29 cellular contexts compared by ENCODE assay signal in the genomic region with DNA sequence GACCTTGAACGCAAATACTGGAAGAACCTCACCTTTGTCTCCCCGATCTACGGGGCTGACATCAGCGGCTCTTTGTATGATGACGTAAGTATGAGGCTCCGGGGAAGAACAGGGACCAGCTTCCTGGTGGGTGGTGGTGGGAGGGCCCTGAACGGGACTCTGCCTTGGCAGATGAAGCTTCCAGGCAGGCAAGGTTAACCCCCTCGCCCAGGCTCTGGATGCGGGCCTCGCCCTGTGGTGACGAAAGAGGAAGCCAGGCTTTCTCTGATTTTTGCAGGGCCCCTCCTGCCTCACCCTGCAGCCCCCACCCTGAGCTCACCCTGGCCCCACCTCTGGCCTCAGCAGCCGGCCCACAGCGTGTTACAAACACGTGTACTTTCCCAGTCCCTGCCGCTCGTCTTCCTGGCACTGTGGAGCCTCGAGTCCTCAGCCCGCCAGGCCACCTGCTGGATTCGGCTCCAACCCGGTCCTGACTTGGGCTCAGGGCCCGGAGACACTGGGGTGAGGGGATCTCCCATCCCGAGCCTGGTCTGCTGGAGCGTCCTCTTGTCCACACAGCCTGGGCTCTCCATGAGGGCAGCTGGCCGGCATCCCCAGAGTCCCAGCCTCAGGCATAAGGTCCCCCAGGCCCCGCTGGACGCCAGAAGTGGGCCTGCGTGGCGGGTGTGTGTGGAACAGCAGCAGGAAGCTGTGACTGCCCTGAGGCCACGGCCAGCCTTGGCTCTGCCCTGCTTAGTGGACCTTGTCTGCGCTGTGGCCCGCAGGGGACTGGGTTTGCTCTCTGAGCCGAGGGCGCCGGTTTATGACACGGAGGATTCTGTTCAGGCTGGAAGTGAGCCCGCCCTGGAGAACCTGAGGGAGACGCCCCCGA.
A peak's percentile ranks its signal among the peaks of the same experiment; 100 is the strongest.
DNase-seq lines count a peak whose midpoint lies in the region; ATAC-seq, FAIRE-seq and TF ChIP-seq lines count a peak whose summit lies in the region.
"Had no signal": no experiment of that assay in that cellular context is flagged by ENCODE, and none has a peak within 500 bp of the region (broad histone marks: within the 10 kb centered on the region; RNA-seq: fewer than 3 reads in every experiment).

No MANE protein-coding gene starts in this region.

- H3K9me1 ChIP-seq in K562 (ENCODE audit: control insufficient read depth, insufficient read depth, low read length) = no peaks in the 10 kb centered on the region

- in situ Hi-C loops in K562 (cut with MboI) = no loop called here

- no peak overlapping the region for H3K4me3 Mint-ChIP-seq in MCF 10A (ENCODE audit: unreplicated experiment)
- H3K4me3 Mint-ChIP-seq: activated CD8-positive, alpha-beta T cell treated with anti-CD3 and anti-CD28 coated beads for 36 hours; activated T-cell treated with anti-CD3 and anti-CD28 coated beads, Interleukin-2, amount 50 U/mL, for 4 hours; dendritic cell treated with granulocyte-macrophage colony-stimulating factor and Interleukin-4, amounts not matched to agents 40 ng/mL and 50 ng/mL, for 4 days had no signal

- H4K20me1 ChIP-seq in K562 (replicated peaks; ENCODE audit: control insufficient read depth, insufficient read depth, low read length) = peaks cover 4% of the 10 kb centered on the region

- no peak overlapping the region for H3K27ac Mint-ChIP-seq in MCF 10A (ENCODE audit: low read depth, unreplicated experiment)
- H3K27ac Mint-ChIP-seq: activated CD8-positive, alpha-beta T cell treated with anti-CD3 and anti-CD28 coated beads for 36 hours; dendritic cell treated with granulocyte-macrophage colony-stimulating factor and Interleukin-4, amounts not matched to agents 40 ng/mL and 50 ng/mL, for 4 days had no signal

- H3K4me3 ChIP-seq in breast epithelium (no peak overlapping the region), K562 (no peak overlapping the region), kidney (ENCODE audit: low read length in 2 of 2) (no peak overlapping the region), esophagus muscularis mucosa (no peak overlapping the region)
- H3K4me3 ChIP-seq: hepatocyte, MG63, tibial nerve had no signal

- intact Hi-C loops in breast epithelium (cut with DNase I; ENCODE audit: low total_unique reads) (no loop called here), MCF 10A (cut with micrococcal nuclease) (no loop called here), K562 (cut with micrococcal nuclease) (no loop called here), kidney (cut with DNase I) (no loop called here), esophagus muscularis mucosa (cut with DNase I) (no loop called here)

- peaks cover 6% of the 10 kb centered on the region for H3K4me1 Mint-ChIP-seq in MCF 10A (ENCODE audit: insufficient read depth, unreplicated experiment)

- H3K27me3 Mint-ChIP-seq in MCF 10A (ENCODE audit: insufficient read depth, unreplicated experiment) = no peaks in the 10 kb centered on the region
- H3K27me3 Mint-ChIP-seq: activated CD8-positive, alpha-beta T cell treated with anti-CD3 and anti-CD28 coated beads for 36 hours; dendritic cell treated with granulocyte-macrophage colony-stimulating factor and Interleukin-4, amounts not matched to agents 40 ng/mL and 50 ng/mL, for 4 days; IgD-negative memory B cell had no signal

- TF ChIP-seq RAD21 in K562 (CRISPR knock-in tag; conservative IDR thresholded peaks at IDR 0.05 in 1 of 2, IDR thresholded peaks at IDR 0.05 in 1 of 2) = no peak

- H3K4me1 ChIP-seq in breast epithelium = peaks cover 6 to 20% of the 10 kb centered on the region in 2 donors
- H3K4me1 ChIP-seq in K562 (replicated peaks in 1 of 2; ENCODE audit: control insufficient read depth in 2 of 2, insufficient read depth in 2 of 2, low read length in 2 of 2) = peaks cover 0 to 34% of the 10 kb centered on the region in 2 experiments; a peak in 2 of 5 replicates
- peaks cover 0 to 5% of the 10 kb centered on the region in 2 donors for H3K4me1 ChIP-seq in kidney (ENCODE audit: control insufficient read depth in 1 of 2, insufficient read depth in 1 of 2, low read depth in 1 of 2, low read length in 2 of 2)
- H3K4me1 ChIP-seq in esophagus muscularis mucosa = peaks cover 28 to 37% (median 30%) of the 10 kb centered on the region in 4 donors

- CTCF ChIA-PET in MCF 10A (lab: Yijun Ruan, JAX) (interaction anchor here (0.6 to 1.7 kb wide), 2 partner anchors 10 to 21 kb away, joined by 3 to 8 read pairs; no protein-coding TSS in a partner anchor), K562 (lab: Yijun Ruan, JAX; ENCODE audit: low intra/inter-chr PET ratio) (no interaction called here)

- peaks cover 47% of the 10 kb centered on the region for H3K36me3 Mint-ChIP-seq in MCF 10A (ENCODE audit: insufficient read depth, unreplicated experiment)

- no peaks in the 10 kb centered on the region; the same call in 1 of the 3 replicates for H3K79me2 ChIP-seq in K562 (ENCODE audit: control insufficient read depth, insufficient read depth, low read length)

- H3K9me3 ChIP-seq in breast epithelium (no peaks in the 10 kb centered on the region), K562 (replicated peaks; ENCODE audit: control insufficient read depth, insufficient read depth, low read depth, low read length) (no peaks in the 10 kb centered on the region), kidney (ENCODE audit: control insufficient read depth in 1 of 2, low read length in 2 of 2) (no peaks in the 10 kb centered on the region), esophagus muscularis mucosa (no peaks in the 10 kb centered on the region)
- H3K9me3 ChIP-seq: Caco-2, MG63, tibial nerve had no signal

- POLR2A ChIA-PET in MCF 10A (lab: Yijun Ruan, JAX) (no interaction called here), K562 (lab: Yijun Ruan, JAX) (interaction anchor here (0.6 kb wide), 2 partner anchors 969 to 1158 kb away, joined by 3 read pairs; no protein-coding TSS in a partner anchor)

- ATAC-seq in K562 = no peak
- ATAC-seq in HG02852 (IDR thresholded peaks at IDR 0.05; ENCODE audit: unreplicated experiment) = no peak
- ATAC-seq: activated CD8-positive, alpha-beta T cell treated with anti-CD3 and anti-CD28 coated beads for 36 hours; activated T-cell treated with anti-CD3 and anti-CD28 coated beads, Interleukin-2, amount 50 U/mL, for 4 hours had no signal

- TF ChIP-seq EP300 in K562 (IDR thresholded peaks at IDR 0.05; ENCODE audit: low read length) = no peak
- no peak for TF ChIP-seq EP300 in esophagus muscularis mucosa (IDR thresholded peaks at IDR 0.05)

- TF ChIP-seq POLR2A in breast epithelium (IDR thresholded peaks at IDR 0.05) (no peak), K562 (conservative IDR thresholded peaks at IDR 0.05) (no peak), esophagus muscularis mucosa (IDR thresholded peaks at IDR 0.05; ENCODE audit: low read depth) (no peak)

- H3K27me3 ChIP-seq in breast epithelium (no peaks in the 10 kb centered on the region), K562 (ENCODE audit: control insufficient read depth in 2 of 2, insufficient read depth in 2 of 2, low read length in 2 of 2) (no peaks in the 10 kb centered on the region), esophagus muscularis mucosa (no peaks in the 10 kb centered on the region)
- H3K27me3 ChIP-seq: hepatocyte, MG63, tibial nerve had no signal

- H3K27ac ChIP-seq in breast epithelium (peak overlapping the region; percentile 17 to 51), K562 (ENCODE audit: extremely low read depth, low read depth, low read length) (no peak overlapping the region), kidney (ENCODE audit: low read depth in 2 of 2, low read length in 2 of 2) (no peak overlapping the region), esophagus muscularis mucosa (replicated peaks in 1 of 4) (peak overlapping the region in 1 of 4 donors; percentile 40)
- H3K27ac ChIP-seq: hepatocyte, tibial nerve had no signal

- DNase-seq in breast epithelium (ENCODE audit: low spot score in 2 of 2) = no peak
- DNase-seq in MCF 10A (ENCODE audit: unreplicated experiment) = no peak
- DNase-seq in K562 (ENCODE audit: extremely low read depth in 1 of 4, low spot score in 3 of 4) = no peak
- DNase-seq in kidney = peak; percentile 85
- DNase-seq in esophagus muscularis mucosa (ENCODE audit: extremely low spot score) = no peak
- DNase-seq in NCI-H748 (lab: John Stamatoyannopoulos, UW; ENCODE audit: unreplicated experiment) = no peak
- DNase-seq in HT-29 (ENCODE audit: low spot score) = no peak
- DNase-seq: activated CD8-positive, alpha-beta T cell treated with anti-CD3 and anti-CD28 coated beads for 36 hours; activated naive CD4-positive, alpha-beta T cell treated with Interleukin-2 at 50 U/mL for 16 hours; activated T-cell treated with anti-CD3 and anti-CD28 coated beads, Interleukin-2, amount 50 U/mL, for 4 hours; Caco-2; DND-41; foreskin fibroblast; MG63; NCI-H1694 treated with DMSO at 0.1 percent for 48 hours; NCI-H2227 treated with DMSO at 0.1 percent for 48 hours; NCI-H774; stimulated activated CD4-positive, alpha-beta T cell treated with anti-CD3 and anti-CD28 coated beads, Interleukin-2, amount 100 ng/mL, for 48 hours; stimulated activated naive CD4-positive, alpha-beta T cell treated with Interleukin-2 at 50 U/mL for 16 hours; SW 1271 had no signal

- H3K9me3 Mint-ChIP-seq in MCF 10A (ENCODE audit: unreplicated experiment) = no peaks in the 10 kb centered on the region
- H3K9me3 Mint-ChIP-seq: activated CD8-positive, alpha-beta T cell treated with anti-CD3 and anti-CD28 coated beads for 36 hours; activated T-cell treated with anti-CD3 and anti-CD28 coated beads, Interleukin-2, amount 50 U/mL, for 4 hours; dendritic cell treated with granulocyte-macrophage colony-stimulating factor and Interleukin-4, amounts not matched to agents 40 ng/mL and 50 ng/mL, for 4 days; IgD-negative memory B cell had no signal

- H2AFZ ChIP-seq in K562 (ENCODE audit: low read depth, low read length) = no peak overlapping the region
- H2AFZ ChIP-seq: hepatocyte had no signal

- TF ChIP-seq CTCF in breast epithelium (IDR thresholded peaks at IDR 0.05) (no peak), MCF 10A (IDR thresholded peaks at IDR 0.05; ENCODE audit: unreplicated experiment) (no peak), K562 (IDR thresholded peaks at IDR 0.05 in 2 of 3, conservative IDR thresholded peaks at IDR 0.05 in 1 of 3; ENCODE audit: insufficient read depth in 2 of 3, low read depth in 1 of 3, low read length in 3 of 3) (no peak), kidney (IDR thresholded peaks at IDR 0.05; ENCODE audit: borderline replicate concordance, extremely low read depth, insufficient read depth) (no peak), esophagus muscularis mucosa (IDR thresholded peaks at IDR 0.05) (no peak)

- FAIRE-seq in K562 (lab: Jason Lieb, UNC) = no peak
- FAIRE-seq in kidney (lab: Jason Lieb, UNC) = no peak
- FAIRE-seq: endothelial cell of umbilical vein, GM12891, GM19239, islet of Langerhans had no signal

- H3K36me3 ChIP-seq in breast epithelium (no peaks in the 10 kb centered on the region), K562 (ENCODE audit: control insufficient read depth, insufficient read depth, low read length) (peaks cover 36% of the 10 kb centered on the region; the same call in 2 of the 3 replicates), kidney (ENCODE audit: control insufficient read depth in 1 of 2, insufficient read depth in 2 of 2, low read length in 2 of 2) (peaks cover 5 to 12% of the 10 kb centered on the region in 2 donors), esophagus muscularis mucosa (peaks cover 15 to 57% (median 55%) of the 10 kb centered on the region in 4 donors)
- H3K36me3 ChIP-seq: MG63 had no signal

- H3K9ac ChIP-seq in K562 (ENCODE audit: insufficient read depth in 1 of 2, low read depth in 2 of 2, low read length in 2 of 2) = no peak overlapping the region; a peak in 1 of 4 replicates
- H3K9ac ChIP-seq in kidney (ENCODE audit: low read length in 2 of 2) = no peak overlapping the region

- BruUV-seq in MCF 10A (replicated peaks; lab: Mats Ljungman, UMichigan) = no TSS peak
- no TSS peak for BruUV-seq in K562 (replicated peaks; lab: Mats Ljungman, UMichigan)

- H3K4me2 ChIP-seq in K562 (ENCODE audit: insufficient read depth, low read length) = no peak overlapping the region
- H3K4me2 ChIP-seq: hepatocyte had no signal

- 94% methylated on average over 37 of the region's 38 CpGs for WGBS in K562 (ENCODE audit: insufficient coverage, low coverage, missing lambda C conversion rate)
- 88% methylated on average over 14 of the region's 38 CpGs for WGBS in esophagus muscularis mucosa

Comparison
In these comparisons a context has a peak if more than half of its experiments do, and no peak if none do; other contexts are left out.
1. H3K27ac ChIP-seq: peak in breast epithelium (2 of 2); none in K562 (single experiment) and kidney (0 of 2).